ENCODE assay signal across 9 cellular contexts in the genomic region with DNA sequence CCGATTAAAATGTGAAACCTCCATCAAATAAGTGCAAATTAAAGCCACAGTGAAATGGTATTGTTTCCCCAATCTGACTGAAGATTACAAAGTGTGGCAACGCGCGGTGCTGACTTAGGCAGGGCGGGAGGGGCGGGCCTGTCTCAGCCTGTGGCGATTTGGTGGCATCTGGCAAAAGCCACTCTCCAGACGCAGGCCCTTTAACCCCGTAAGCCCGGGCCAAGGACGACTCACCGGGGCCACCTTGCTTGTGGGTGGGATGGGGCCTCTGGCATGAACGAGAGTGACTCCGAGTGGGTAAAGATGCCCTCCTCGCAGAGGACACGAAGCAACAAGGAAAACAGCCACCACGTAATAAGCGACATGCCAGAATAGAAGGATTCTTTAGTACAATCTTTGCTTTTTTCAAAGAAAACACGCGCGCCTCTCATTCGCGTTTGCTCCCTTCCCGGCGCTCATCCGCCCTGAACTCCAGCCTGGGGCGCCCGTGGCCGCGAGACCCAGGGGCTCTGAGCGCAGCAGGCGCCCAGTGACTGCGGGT. TPM values are rescaled to one million over a fixed set of nuclear protein-coding genes. Genes with fewer than 3 reads are reported as not detected.
DNase-seq lines count a peak whose midpoint lies in the region; TF ChIP-seq lines count a peak whose summit lies in the region.
"Had no signal": no experiment of that assay in that cellular context is flagged by ENCODE, and none has a peak within 500 bp of the region (broad histone marks: within the 10 kb centered on the region; RNA-seq: fewer than 3 reads in every experiment).

No MANE protein-coding gene starts in this region.

- peaks cover 2% of the 10 kb centered on the region for H3K4me1 Mint-ChIP-seq in activated naive CD4-positive, alpha-beta T cell treated with anti-CD3 and anti-CD28 coated beads, Interleukin-2, amount 10 ng/mL, durations not matched to agents 7 days and 5 days
- peaks cover 3% of the 10 kb centered on the region for H3K4me1 Mint-ChIP-seq in activated CD4-positive, alpha-beta memory T cell treated with anti-CD3 and anti-CD28 coated beads for 36 hours (ENCODE audit: low read depth)

- peak overlapping the region; percentile 32 to 61 for H3K4me3 ChIP-seq in testis

- H3K9me3 ChIP-seq in testis = no peaks in the 10 kb centered on the region

- TF ChIP-seq CTCF in testis (IDR thresholded peaks at IDR 0.05) = no peak

- no peak for TF ChIP-seq POLR2A in testis (IDR thresholded peaks at IDR 0.05)

- no peak overlapping the region for H3K27ac Mint-ChIP-seq in activated naive CD4-positive, alpha-beta T cell treated with anti-CD3 and anti-CD28 coated beads, Interleukin-2, amount 10 ng/mL, durations not matched to agents 7 days and 5 days
- no peak overlapping the region for H3K27ac Mint-ChIP-seq in activated CD4-positive, alpha-beta memory T cell treated with anti-CD3 and anti-CD28 coated beads for 36 hours

- 9 to 13% methylated on average over 15 to 33 of the region's 33 CpGs for WGBS in testis, 2 donors

- H3K27me3 ChIP-seq in testis = no peaks in the 10 kb centered on the region

- CTCF ChIA-PET in activated naive CD4-positive, alpha-beta T cell treated with anti-CD3 and anti-CD28 coated beads, Interleukin-2, amount 10 ng/mL, durations not matched to agents 7 days and 5 days (lab: Charles Lee) = no interaction called here
- CTCF ChIA-PET in activated CD4-positive, alpha-beta memory T cell treated with anti-CD3 and anti-CD28 coated beads for 36 hours (lab: Charles Lee) = no interaction called here

- H3K9me3 Mint-ChIP-seq in activated naive CD4-positive, alpha-beta T cell treated with anti-CD3 and anti-CD28 coated beads, Interleukin-2, amount 10 ng/mL, durations not matched to agents 7 days and 5 days = peaks cover 10% of the 10 kb centered on the region
- H3K9me3 Mint-ChIP-seq in activated CD4-positive, alpha-beta memory T cell treated with anti-CD3 and anti-CD28 coated beads for 36 hours = peaks cover 11% of the 10 kb centered on the region

- H3K36me3 ChIP-seq in testis (ENCODE audit: low read depth, missing control alignments) = no peaks in the 10 kb centered on the region

- peaks cover 6% of the 10 kb centered on the region for H3K4me1 ChIP-seq in testis

- H3K4me3 Mint-ChIP-seq in activated naive CD4-positive, alpha-beta T cell treated with anti-CD3 and anti-CD28 coated beads, Interleukin-2, amount 10 ng/mL, durations not matched to agents 7 days and 5 days = peak overlapping the region; percentile 38
- H3K4me3 Mint-ChIP-seq in activated CD4-positive, alpha-beta memory T cell treated with anti-CD3 and anti-CD28 coated beads for 36 hours = peak overlapping the region; percentile 41

- DNase-seq in activated naive CD4-positive, alpha-beta T cell treated with anti-CD3 and anti-CD28 coated beads, Interleukin-2, amount 10 ng/mL, durations not matched to agents 7 days and 5 days = no peak
- no peak for DNase-seq in activated naive CD4-positive, alpha-beta T cell treated with anti-CD3 and anti-CD28 coated beads, Interleukin-2, amount 50 U/mL, for 16 hours
- DNase-seq in activated CD4-positive, alpha-beta memory T cell treated with anti-CD3 and anti-CD28 coated beads for 36 hours = no peak
- DNase-seq in left kidney (ENCODE audit: low read depth, low spot score) (peak; percentile 46), testis (no peak), NCI-H2196 (lab: John Stamatoyannopoulos, UW; ENCODE audit: unreplicated experiment) (no peak), glomerular visceral epithelial cell (ENCODE audit: extremely low spot score) (no peak), SW 1271 (lab: John Stamatoyannopoulos, UW) (no peak)
- DNase-seq: NCI-H1436 treated with DMSO at 0.1 percent for 48 hours had no signal

- peaks cover 84% of the 10 kb centered on the region for H3K27me3 Mint-ChIP-seq in activated naive CD4-positive, alpha-beta T cell treated with anti-CD3 and anti-CD28 coated beads, Interleukin-2, amount 10 ng/mL, durations not matched to agents 7 days and 5 days
- H3K27me3 Mint-ChIP-seq in activated CD4-positive, alpha-beta memory T cell treated with anti-CD3 and anti-CD28 coated beads for 36 hours = peaks cover 27% of the 10 kb centered on the region

- POLR2A ChIA-PET in activated CD4-positive, alpha-beta memory T cell treated with anti-CD3 and anti-CD28 coated beads for 36 hours (lab: Charles Lee) = interaction anchor here (0.6 kb wide), 1 partner anchor 29 kb away, joined by 3 read pairs; no protein-coding TSS in a partner anchor

- H3K27ac ChIP-seq in testis = no peak overlapping the region

- H3K36me3 Mint-ChIP-seq in activated naive CD4-positive, alpha-beta T cell treated with anti-CD3 and anti-CD28 coated beads, Interleukin-2, amount 10 ng/mL, durations not matched to agents 7 days and 5 days = peaks cover 5% of the 10 kb centered on the region
- H3K36me3 Mint-ChIP-seq in activated CD4-positive, alpha-beta memory T cell treated with anti-CD3 and anti-CD28 coated beads for 36 hours = peaks cover 5% of the 10 kb centered on the region

- intact Hi-C loops in activated CD4-positive, alpha-beta memory T cell treated with anti-CD3 and anti-CD28 coated beads for 36 hours (cut with micrococcal nuclease) = no loop called here
- intact Hi-C loops in testis (cut with DNase I; ENCODE audit: low total_unique reads) = no loop called here

RNA-seq across cellular contexts. Expression of gene DEGS2, which starts 0.8 kb away (rescaled TPM):
- 1 to 10 TPM; 1.1 to 1.3 TPM for total RNA-seq in activated CD4-positive, alpha-beta memory T cell treated with anti-CD3 and anti-CD28 coated beads for 36 hours
- total RNA-seq in testis = 1 to 10 TPM; 3.3 to 5.9 TPM
- 3.9 TPM for polyA plus RNA-seq in testis (ENCODE audit: insufficient read depth, low read depth, low replicate concordance)
